In the genomic region with DNA sequence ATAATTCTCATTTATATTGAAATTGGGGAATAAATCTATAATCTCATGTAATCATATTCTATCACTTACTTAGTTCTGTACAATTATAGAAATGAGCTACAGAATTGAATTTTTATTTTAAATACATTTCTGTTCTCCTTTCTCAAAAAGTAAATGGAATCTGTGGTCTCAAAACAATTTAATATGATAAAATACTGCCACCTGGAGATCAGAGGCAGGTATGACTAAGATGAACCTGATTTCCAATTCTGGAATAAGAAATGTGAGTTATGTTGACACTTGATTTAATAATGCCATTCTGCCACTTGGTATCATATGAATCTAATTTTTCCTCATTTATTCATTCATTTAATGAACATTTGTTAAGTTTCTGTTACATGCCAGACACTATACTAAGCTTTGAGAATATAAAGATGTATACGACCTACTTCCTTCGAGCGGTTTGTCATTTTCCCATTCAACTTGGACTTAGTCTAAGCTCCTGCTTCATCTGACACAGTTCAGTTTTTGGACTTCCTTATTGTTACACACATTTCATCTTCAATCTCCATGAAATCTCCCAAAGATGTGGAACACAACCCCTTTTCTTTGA, we compare ENCODE assay signal across 1 cellular context.
TF ChIP-seq lines count a peak whose summit lies in the region.

No MANE protein-coding gene starts in this region.

TF ChIP-seq in HepG2, 621 proteins besides CTCF, POLR2A, EP300 and RAD21 (continued from another document):
- TF ChIP-seq, protein P1, sequence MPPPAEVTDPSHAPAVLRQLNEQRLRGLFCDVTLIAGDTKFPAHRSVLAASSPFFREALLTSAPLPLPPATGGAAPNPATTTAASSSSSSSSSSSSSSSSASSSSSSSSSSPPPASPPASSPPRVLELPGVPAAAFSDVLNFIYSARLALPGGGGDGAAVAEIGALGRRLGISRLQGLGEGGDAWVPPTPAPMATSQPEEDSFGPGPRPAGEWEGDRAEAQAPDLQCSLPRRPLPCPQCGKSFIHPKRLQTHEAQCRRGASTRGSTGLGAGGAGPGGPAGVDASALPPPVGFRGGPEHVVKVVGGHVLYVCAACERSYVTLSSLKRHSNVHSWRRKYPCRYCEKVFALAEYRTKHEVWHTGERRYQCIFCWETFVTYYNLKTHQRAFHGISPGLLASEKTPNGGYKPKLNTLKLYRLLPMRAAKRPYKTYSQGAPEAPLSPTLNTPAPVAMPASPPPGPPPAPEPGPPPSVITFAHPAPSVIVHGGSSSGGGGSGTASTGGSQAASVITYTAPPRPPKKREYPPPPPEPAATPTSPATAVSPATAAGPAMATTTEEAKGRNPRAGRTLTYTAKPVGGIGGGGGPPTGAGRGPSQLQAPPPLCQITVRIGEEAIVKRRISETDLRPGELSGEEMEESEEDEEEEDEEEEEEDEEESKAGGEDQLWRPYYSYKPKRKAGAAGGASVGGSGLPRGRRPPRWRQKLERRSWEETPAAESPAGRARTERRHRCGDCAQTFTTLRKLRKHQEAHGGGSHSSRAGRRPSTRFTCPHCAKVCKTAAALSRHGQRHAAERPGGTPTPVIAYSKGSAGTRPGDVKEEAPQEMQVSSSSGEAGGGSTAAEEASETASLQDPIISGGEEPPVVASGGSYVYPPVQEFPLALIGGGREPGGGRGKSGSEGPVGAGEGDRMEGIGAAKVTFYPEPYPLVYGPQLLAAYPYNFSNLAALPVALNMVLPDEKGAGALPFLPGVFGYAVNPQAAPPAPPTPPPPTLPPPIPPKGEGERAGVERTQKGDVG (CRISPR knock-in tag; IDR thresholded peaks at IDR 0.05; ENCODE audit: borderline replicate concordance) = no peak
- TF ChIP-seq TOE1 (CRISPR knock-in tag; IDR thresholded peaks at IDR 0.05) (no peak), ZNF430 (CRISPR knock-in tag; IDR thresholded peaks at IDR 0.05) (no peak), FOXK2 (IDR thresholded peaks at IDR 0.05) (no peak), FOXM1 (CRISPR knock-in tag; IDR thresholded peaks at IDR 0.05) (no peak), NAIF1 (CRISPR knock-in tag; IDR thresholded peaks at IDR 0.05; ENCODE audit: borderline replicate concordance) (0 out of 2 replicates have a peak, but pooled peaks have one; percentile 33), DNMT3B (CRISPR knock-in tag; conservative IDR thresholded peaks at IDR 0.05) (no peak), STAG1 (CRISPR knock-in tag; IDR thresholded peaks at IDR 0.05) (peak; percentile 87), ZNF205 (CRISPR knock-in tag; IDR thresholded peaks at IDR 0.05) (no peak), DMAP1 (CRISPR knock-in tag; IDR thresholded peaks at IDR 0.05) (no peak), NFATC3 (CRISPR knock-in tag; IDR thresholded peaks at IDR 0.05) (no peak), FOXJ3 (CRISPR knock-in tag; IDR thresholded peaks at IDR 0.05; ENCODE audit: borderline replicate concordance) (no peak), RAD51 (IDR thresholded peaks at IDR 0.05; ENCODE audit: borderline replicate concordance) (no peak), TCF12 (IDR thresholded peaks at IDR 0.05) (no peak), TCF12 (CRISPR knock-in tag; IDR thresholded peaks at IDR 0.05) (no peak), SCMH1 (CRISPR knock-in tag; IDR thresholded peaks at IDR 0.05; ENCODE audit: borderline replicate concordance) (no peak), RXRB (CRISPR knock-in tag; IDR thresholded peaks at IDR 0.05; ENCODE audit: borderline replicate concordance) (0 out of 2 replicates have a peak, but pooled peaks have one; percentile 16), ZC3H13 (CRISPR knock-in tag; IDR thresholded peaks at IDR 0.05) (no peak), ZBTB7B (CRISPR knock-in tag; IDR thresholded peaks at IDR 0.05) (no peak), ZNF557 (CRISPR knock-in tag; IDR thresholded peaks at IDR 0.05) (no peak), SMC3 (IDR thresholded peaks at IDR 0.05; ENCODE audit: low read length) (peak; percentile 76), ZNF816 (CRISPR knock-in tag; IDR thresholded peaks at IDR 0.05; ENCODE audit: borderline replicate concordance) (no peak), ZMYM2 (CRISPR knock-in tag; IDR thresholded peaks at IDR 0.05) (no peak), ZNF232 (CRISPR knock-in tag; IDR thresholded peaks at IDR 0.05; ENCODE audit: borderline replicate concordance) (no peak), PPARG (CRISPR knock-in tag; conservative IDR thresholded peaks at IDR 0.05) (peak; percentile 39; the same call in 1 of the 2 replicates), ZKSCAN1 (IDR thresholded peaks at IDR 0.05; ENCODE audit: low read length) (no peak), ZNF224 (CRISPR knock-in tag; IDR thresholded peaks at IDR 0.05) (no peak), KLF16 (CRISPR knock-in tag; IDR thresholded peaks at IDR 0.05) (peak in 1 of 2 experiments; percentile 33; a peak in 1 of 4 replicates), ZNF549 (CRISPR knock-in tag; IDR thresholded peaks at IDR 0.05) (no peak), ZNF780A (CRISPR knock-in tag; IDR thresholded peaks at IDR 0.05) (no peak), GATAD2A (CRISPR knock-in tag; IDR thresholded peaks at IDR 0.05) (0 out of 2 replicates have a peak, but pooled peaks have one; percentile 19), HNRNPH1 (optimal IDR thresholded peaks at IDR 0.05; ENCODE audit: low read depth, low read length) (no peak), SMARCE1 (IDR thresholded peaks at IDR 0.05; ENCODE audit: borderline replicate concordance) (no peak), RBM39 (IDR thresholded peaks at IDR 0.05; ENCODE audit: low read depth, low read length, poor library complexity, severe bottlenecking) (no peak), MTA1 (CRISPR knock-in tag; IDR thresholded peaks at IDR 0.05; ENCODE audit: borderline replicate concordance) (no peak), IKZF4 (CRISPR knock-in tag; IDR thresholded peaks at IDR 0.05; ENCODE audit: borderline replicate concordance, low read depth, not compliant biosample characterization) (no peak)
- TF ChIP-seq, protein P2, sequence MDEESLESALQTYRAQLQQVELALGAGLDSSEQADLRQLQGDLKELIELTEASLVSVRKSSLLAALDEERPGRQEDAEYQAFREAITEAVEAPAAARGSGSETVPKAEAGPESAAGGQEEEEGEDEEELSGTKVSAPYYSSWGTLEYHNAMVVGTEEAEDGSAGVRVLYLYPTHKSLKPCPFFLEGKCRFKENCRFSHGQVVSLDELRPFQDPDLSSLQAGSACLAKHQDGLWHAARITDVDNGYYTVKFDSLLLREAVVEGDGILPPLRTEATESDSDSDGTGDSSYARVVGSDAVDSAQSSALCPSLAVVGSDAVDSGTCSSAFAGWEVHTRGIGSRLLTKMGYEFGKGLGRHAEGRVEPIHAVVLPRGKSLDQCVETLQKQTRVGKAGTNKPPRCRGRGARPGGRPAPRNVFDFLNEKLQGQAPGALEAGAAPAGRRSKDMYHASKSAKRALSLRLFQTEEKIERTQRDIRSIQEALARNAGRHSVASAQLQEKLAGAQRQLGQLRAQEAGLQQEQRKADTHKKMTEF (CRISPR knock-in tag; IDR thresholded peaks at IDR 0.05) = no peak
- TF ChIP-seq, protein P3, sequence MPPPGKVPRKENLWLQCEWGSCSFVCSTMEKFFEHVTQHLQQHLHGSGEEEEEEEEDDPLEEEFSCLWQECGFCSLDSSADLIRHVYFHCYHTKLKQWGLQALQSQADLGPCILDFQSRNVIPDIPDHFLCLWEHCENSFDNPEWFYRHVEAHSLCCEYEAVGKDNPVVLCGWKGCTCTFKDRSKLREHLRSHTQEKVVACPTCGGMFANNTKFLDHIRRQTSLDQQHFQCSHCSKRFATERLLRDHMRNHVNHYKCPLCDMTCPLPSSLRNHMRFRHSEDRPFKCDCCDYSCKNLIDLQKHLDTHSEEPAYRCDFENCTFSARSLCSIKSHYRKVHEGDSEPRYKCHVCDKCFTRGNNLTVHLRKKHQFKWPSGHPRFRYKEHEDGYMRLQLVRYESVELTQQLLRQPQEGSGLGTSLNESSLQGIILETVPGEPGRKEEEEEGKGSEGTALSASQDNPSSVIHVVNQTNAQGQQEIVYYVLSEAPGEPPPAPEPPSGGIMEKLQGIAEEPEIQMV (CRISPR knock-in tag; IDR thresholded peaks at IDR 0.05; ENCODE audit: low read depth) = no peak
- TF ChIP-seq, protein P4, sequence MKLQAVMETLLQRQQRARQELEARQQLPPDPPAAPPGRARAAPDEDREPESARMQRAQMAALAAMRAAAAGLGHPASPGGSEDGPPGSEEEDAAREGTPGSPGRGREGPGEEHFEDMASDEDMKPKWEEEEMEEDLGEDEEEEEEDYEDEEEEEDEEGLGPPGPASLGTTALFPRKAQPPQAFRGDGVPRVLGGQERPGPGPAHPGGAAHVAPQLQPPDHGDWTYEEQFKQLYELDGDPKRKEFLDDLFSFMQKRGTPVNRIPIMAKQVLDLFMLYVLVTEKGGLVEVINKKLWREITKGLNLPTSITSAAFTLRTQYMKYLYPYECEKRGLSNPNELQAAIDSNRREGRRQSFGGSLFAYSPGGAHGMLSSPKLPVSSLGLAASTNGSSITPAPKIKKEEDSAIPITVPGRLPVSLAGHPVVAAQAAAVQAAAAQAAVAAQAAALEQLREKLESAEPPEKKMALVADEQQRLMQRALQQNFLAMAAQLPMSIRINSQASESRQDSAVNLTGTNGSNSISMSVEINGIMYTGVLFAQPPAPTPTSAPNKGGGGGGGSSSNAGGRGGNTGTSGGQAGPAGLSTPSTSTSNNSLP (IDR thresholded peaks at IDR 0.05; ENCODE audit: low read depth, low read length) = 0 out of 2 replicates have a peak, but pooled peaks have one; percentile 10
- TF ChIP-seq, protein P5, sequence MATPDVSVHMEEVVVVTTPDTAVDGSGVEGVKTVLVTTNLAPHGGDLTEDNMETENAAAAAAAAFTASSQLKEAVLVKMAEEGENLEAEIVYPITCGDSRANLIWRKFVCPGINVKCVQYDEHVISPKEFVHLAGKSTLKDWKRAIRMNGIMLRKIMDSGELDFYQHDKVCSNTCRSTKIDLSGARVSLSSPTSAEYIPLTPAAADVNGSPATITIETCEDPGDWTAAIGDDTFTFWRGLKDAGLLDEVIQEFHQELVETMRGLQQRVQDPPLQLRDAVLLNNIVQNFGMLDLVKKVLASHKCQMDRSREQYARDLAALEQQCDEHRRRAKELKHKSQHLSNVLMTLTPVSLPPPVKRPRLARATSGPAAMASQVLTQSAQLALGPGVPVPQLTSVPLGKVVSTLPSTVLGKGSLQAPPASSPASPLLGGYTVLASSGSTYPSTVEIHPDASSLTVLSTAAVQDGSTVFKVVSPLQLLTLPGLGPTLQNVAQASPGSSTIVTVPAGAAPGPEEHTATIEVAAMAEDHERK (CRISPR knock-in tag; IDR thresholded peaks at IDR 0.05; ENCODE audit: low read depth) = no peak
- TF ChIP-seq, protein P6, sequence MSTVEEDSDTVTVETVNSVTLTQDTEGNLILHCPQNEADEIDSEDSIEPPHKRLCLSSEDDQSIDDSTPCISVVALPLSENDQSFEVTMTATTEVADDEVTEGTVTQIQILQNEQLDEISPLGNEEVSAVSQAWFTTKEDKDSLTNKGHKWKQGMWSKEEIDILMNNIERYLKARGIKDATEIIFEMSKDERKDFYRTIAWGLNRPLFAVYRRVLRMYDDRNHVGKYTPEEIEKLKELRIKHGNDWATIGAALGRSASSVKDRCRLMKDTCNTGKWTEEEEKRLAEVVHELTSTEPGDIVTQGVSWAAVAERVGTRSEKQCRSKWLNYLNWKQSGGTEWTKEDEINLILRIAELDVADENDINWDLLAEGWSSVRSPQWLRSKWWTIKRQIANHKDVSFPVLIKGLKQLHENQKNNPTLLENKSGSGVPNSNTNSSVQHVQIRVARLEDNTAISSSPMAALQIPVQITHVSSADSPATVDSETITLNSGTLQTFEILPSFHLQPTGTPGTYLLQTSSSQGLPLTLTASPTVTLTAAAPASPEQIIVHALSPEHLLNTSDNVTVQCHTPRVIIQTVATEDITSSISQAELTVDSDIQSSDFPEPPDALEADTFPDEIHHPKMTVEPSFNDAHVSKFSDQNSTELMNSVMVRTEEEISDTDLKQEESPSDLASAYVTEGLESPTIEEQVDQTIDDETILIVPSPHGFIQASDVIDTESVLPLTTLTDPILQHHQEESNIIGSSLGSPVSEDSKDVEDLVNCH (CRISPR knock-in tag; IDR thresholded peaks at IDR 0.05) = no peak
- TF ChIP-seq, protein P7, sequence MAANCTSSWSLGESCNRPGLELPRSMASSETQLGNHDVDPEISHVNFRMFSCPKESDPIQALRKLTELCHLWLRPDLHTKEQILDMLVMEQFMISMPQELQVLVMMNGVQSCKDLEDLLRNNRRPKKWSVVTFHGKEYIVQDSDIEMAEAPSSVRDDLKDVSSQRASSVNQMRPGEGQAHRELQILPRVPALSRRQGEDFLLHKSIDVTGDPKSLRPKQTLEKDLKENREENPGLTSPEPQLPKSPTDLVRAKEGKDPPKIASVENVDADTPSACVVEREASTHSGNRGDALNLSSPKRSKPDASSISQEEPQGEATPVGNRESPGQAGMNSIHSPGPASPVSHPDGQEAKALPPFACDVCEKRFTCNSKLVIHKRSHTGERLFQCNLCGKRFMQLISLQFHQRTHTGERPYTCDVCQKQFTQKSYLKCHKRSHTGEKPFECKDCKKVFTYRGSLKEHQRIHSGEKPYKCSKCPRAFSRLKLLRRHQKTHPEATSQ (CRISPR knock-in tag; IDR thresholded peaks at IDR 0.05; ENCODE audit: borderline replicate concordance) = no peak
TF ChIP-seq in HepG2: peak in this region for 8.
